Comparison of ENCODE assay signal across 8 cellular contexts in genomic region chr3:125437631-125438435, GRCh38.
DNase-seq lines count a peak whose midpoint lies in the region; ATAC-seq and TF ChIP-seq lines count a peak whose summit lies in the region.

No MANE protein-coding gene starts in this region.

- ATAC-seq in heart right ventricle = peak in 7 of 8 donors; percentile 34 to 69 (median 62)
- no peak for ATAC-seq in GM18861 (IDR thresholded peaks at IDR 0.05; ENCODE audit: unreplicated experiment)

- peaks cover 0 to 6% of the 10 kb centered on the region in 2 experiments; a peak in 1 of 4 replicates for H3K4me1 ChIP-seq in SK-N-SH (ENCODE audit: control insufficient read depth in 1 of 2, insufficient read depth in 2 of 2, low read depth in 1 of 2, low read length in 1 of 2)
- peaks cover 15% of the 10 kb centered on the region for H3K4me1 ChIP-seq in adipocyte (ENCODE audit: control insufficient read depth, insufficient read depth, low read length)
- H3K4me1 ChIP-seq in heart right ventricle = no peaks in the 10 kb centered on the region

- H3F3A ChIP-seq in SK-N-SH (replicated peaks; ENCODE audit: insufficient read depth) = peaks cover 4% of the 10 kb centered on the region

- no peak overlapping the region for H3K27ac ChIP-seq in SK-N-SH (ENCODE audit: low read depth in 2 of 2, low read length in 1 of 2)
- no peak overlapping the region for H3K27ac ChIP-seq in heart right ventricle

- H3K9me3 ChIP-seq in SK-N-SH (peaks cover 5% of the 10 kb centered on the region; the same call in 1 of the 2 replicates), adipocyte (ENCODE audit: control insufficient read depth, low read length) (peaks cover 9% of the 10 kb centered on the region), heart right ventricle (peaks cover 0 to 15% (median 7%) of the 10 kb centered on the region in 11 donors)

- intact Hi-C loops in heart right ventricle (cut with DNase I) = loop anchor here (1.0 to 10.0 kb wide), 12 partner anchors 243 to 513 kb away; partner anchors contain the start of gene MUC13 (in 1 of the 10)

- H3K27me3 ChIP-seq in SK-N-SH (ENCODE audit: insufficient read depth) = no peaks in the 10 kb centered on the region
- H3K27me3 ChIP-seq in adipocyte (replicated peaks; ENCODE audit: control insufficient read depth, insufficient read depth, low read length) = no peaks in the 10 kb centered on the region
- no peaks in the 10 kb centered on the region for H3K27me3 ChIP-seq in heart right ventricle

- CTCF ChIA-PET in SK-N-SH (lab: Yijun Ruan, JAX) = interaction anchor here (0.5 to 7.6 kb wide), 21 partner anchors 9 to 1705 kb away, joined by 3 to 93 read pairs (median 3); no protein-coding TSS in a partner anchor

- no peaks in the 10 kb centered on the region for H3K79me2 ChIP-seq in SK-N-SH (ENCODE audit: insufficient read depth)

- H3K4me3 ChIP-seq in AG09309 (ENCODE audit: control insufficient read depth, low read depth, low read length) (no peak overlapping the region), SK-N-SH (ENCODE audit: low read depth in 2 of 2, low read length in 1 of 2) (no peak overlapping the region; a peak in 1 of 4 replicates), adipocyte (ENCODE audit: low read length) (no peak overlapping the region), heart right ventricle (no peak overlapping the region)

- H3K9ac ChIP-seq in SK-N-SH = no peak overlapping the region
- peak overlapping the region; percentile 2 for H3K9ac ChIP-seq in adipocyte (ENCODE audit: low read length)

- TF ChIP-seq CTCF in AG09309 (IDR thresholded peaks at IDR 0.05; ENCODE audit: control insufficient read depth, insufficient read depth, low read depth, low read length, missing control alignments) (peak; percentile 96), GM20000 (IDR thresholded peaks at IDR 0.05; ENCODE audit: extremely low read depth, missing control alignments) (peak; percentile 81), SK-N-SH (IDR thresholded peaks at IDR 0.05) (peak; percentile 97), heart right ventricle (IDR thresholded peaks at IDR 0.05) (peak in 8 of 9 donors; percentile 92 to 98 (median 96))

- H3K36me3 ChIP-seq in SK-N-SH (replicated peaks in 1 of 2; ENCODE audit: control insufficient read depth in 1 of 2, insufficient read depth in 2 of 2, low read length in 1 of 2) = peaks cover 0 to 6% of the 10 kb centered on the region in 2 experiments
- no peaks in the 10 kb centered on the region for H3K36me3 ChIP-seq in adipocyte (ENCODE audit: control insufficient read depth, insufficient read depth, low read length, severe bottlenecking)
- H3K36me3 ChIP-seq in heart right ventricle = peaks cover 0 to 9% (median 0%) of the 10 kb centered on the region in 9 donors

- POLR2A ChIA-PET in SK-N-SH (lab: Yijun Ruan, JAX) = no interaction called here

- H3K9me2 ChIP-seq in SK-N-SH = no peaks in the 10 kb centered on the region

- TF ChIP-seq RAD21 in SK-N-SH (IDR thresholded peaks at IDR 0.05; ENCODE audit: low read length) = peak; percentile 90

- TF ChIP-seq EP300 in SK-N-SH (IDR thresholded peaks at IDR 0.05; ENCODE audit: borderline replicate concordance in 1 of 2, low read depth in 1 of 2, low read length in 1 of 2) = no peak

- DNase-seq in AG09309 (ENCODE audit: low read depth) (no peak), GM20000 (ENCODE audit: low spot score) (peak; percentile 58), SK-N-SH (peak; percentile 54), adipocyte (ENCODE audit: low read depth) (peak; percentile 85), heart right ventricle (peak; percentile 29 to 44), putamen (ENCODE audit: low spot score) (peak; percentile 27), DMS79 treated with DMSO at 0.1 percent for 48 hours (lab: John Stamatoyannopoulos, UW) (no peak)

- no peak overlapping the region for H2AFZ ChIP-seq in SK-N-SH (ENCODE audit: low read depth)

- WGBS in SK-N-SH (ENCODE audit: low lambda C conversion rate) = 61% methylated on average over 9 of the region's 9 CpGs
- WGBS in heart right ventricle, 2 donors = 55 to 56% methylated on average over 9 of the region's 9 CpGs

- H4K20me1 ChIP-seq in SK-N-SH (ENCODE audit: insufficient read depth) = no peaks in the 10 kb centered on the region

- no peak overlapping the region for H3K4me2 ChIP-seq in SK-N-SH

TF ChIP-seq in SK-N-SH, 30 proteins besides CTCF, POLR2A, EP300 and RAD21:
- TF ChIP-seq TEAD4 (IDR thresholded peaks at IDR 0.05; ENCODE audit: borderline replicate concordance, insufficient read depth) (no peak), USF1 (IDR thresholded peaks at IDR 0.05; ENCODE audit: borderline replicate concordance, low read depth) (no peak), POLR2AphosphoS5 (IDR thresholded peaks at IDR 0.05; ENCODE audit: low read depth, low read length) (no peak), FOXM1 (IDR thresholded peaks at IDR 0.05; ENCODE audit: low read depth) (no peak), GATA2 (CRISPR knock-in tag; IDR thresholded peaks at IDR 0.05) (no peak), MAX (IDR thresholded peaks at IDR 0.05; ENCODE audit: low read depth) (no peak), USF2 (IDR thresholded peaks at IDR 0.05; ENCODE audit: borderline replicate concordance, low read depth, low read length) (no peak), YY1 (IDR thresholded peaks at IDR 0.05; ENCODE audit: low read depth) (no peak), TCF12 (IDR thresholded peaks at IDR 0.05) (no peak), MXI1 (IDR thresholded peaks at IDR 0.05; ENCODE audit: low read depth, low read length) (no peak), RCOR1 (IDR thresholded peaks at IDR 0.05; ENCODE audit: low read length) (0 out of 2 replicates have a peak, but pooled peaks have one; percentile 23), FOSL2 (IDR thresholded peaks at IDR 0.05; ENCODE audit: borderline replicate concordance, low read depth) (no peak), GABPA (IDR thresholded peaks at IDR 0.05; ENCODE audit: low read depth) (no peak), SMC3 (IDR thresholded peaks at IDR 0.05; ENCODE audit: low read depth, low read length) (peak; percentile 85), IRF3 (IDR thresholded peaks at IDR 0.05; ENCODE audit: low read depth, low read length) (no peak)

Comparison
In these comparisons a context has a peak if more than half of its experiments do, and no peak if none do; other contexts are left out.
1. DNase-seq: peak in GM20000 (single experiment), SK-N-SH (single experiment), adipocyte (single experiment), heart right ventricle (2 of 2) and putamen (single experiment); none in AG09309 (single experiment) and DMS79 treated with DMSO at 0.1 percent for 48 hours (single experiment).
2. Peak in every context shown above with its lines, with median percentiles within 50 percentile points of each other: CTCF ChIP-seq.